Comparison of ENCODE assay signal across 8 cellular contexts in genomic region chr12:108857158-108857407, GRCh38. TPM values are rescaled to one million over a fixed set of nuclear protein-coding genes. Genes with fewer than 3 reads are reported as not detected.
DNase-seq lines count a peak whose midpoint lies in the region; ATAC-seq and TF ChIP-seq lines count a peak whose summit lies in the region.

No MANE protein-coding gene starts in this region.

- peaks cover 3% of the 10 kb centered on the region; the same call in 1 of the 2 replicates for H3F3A ChIP-seq in MM.1S (ENCODE audit: insufficient read depth, low read length)

- DNase-seq in MM.1S (no peak), neural crest cell (ENCODE audit: low read depth, low spot score) (no peak), NCI-H1417 (lab: John Stamatoyannopoulos, UW) (no peak), GDM1 (lab: John Stamatoyannopoulos, UW) (no peak), SW480 (ENCODE audit: low spot score) (no peak)

- H3K9ac ChIP-seq in MM.1S (ENCODE audit: low read length): peak overlapping the region; percentile 95
- peak overlapping the region; percentile 66 for H3K9ac ChIP-seq in endocrine pancreas (ENCODE audit: control insufficient read depth, insufficient read depth, low read length)

- peak overlapping the region; percentile 94 for H3K27ac Mint-ChIP-seq in neural crest cell (ENCODE audit: unreplicated experiment)

- peaks cover 17% of the 10 kb centered on the region for H3K36me3 Mint-ChIP-seq in neural crest cell (ENCODE audit: low read depth)

- H3K4me1 ChIP-seq in MM.1S (ENCODE audit: low read length) (peaks cover 19% of the 10 kb centered on the region), endocrine pancreas (ENCODE audit: control insufficient read depth, insufficient read depth, low read length) (no peaks in the 10 kb centered on the region)

- peaks cover 57% of the 10 kb centered on the region for H3K4me1 Mint-ChIP-seq in neural crest cell

- peak overlapping the region; percentile 100 for H3K4me3 ChIP-seq in MM.1S (ENCODE audit: low read length)
- peak overlapping the region; percentile 57 for H3K4me3 ChIP-seq in endocrine pancreas (ENCODE audit: control insufficient read depth, insufficient read depth, low read length)

- H3K9me3 ChIP-seq in MM.1S (replicated peaks; ENCODE audit: insufficient read depth, low read length) (no peaks in the 10 kb centered on the region), endocrine pancreas (ENCODE audit: control insufficient read depth, low read length) (no peaks in the 10 kb centered on the region)

- H3K27me3 ChIP-seq in MM.1S (replicated peaks; ENCODE audit: insufficient read depth, low read length) (no peaks in the 10 kb centered on the region), endocrine pancreas (ENCODE audit: control insufficient read depth, insufficient read depth, low read length) (no peaks in the 10 kb centered on the region)

- H3K27me3 Mint-ChIP-seq in neural crest cell (ENCODE audit: low read depth): peaks cover 14% of the 10 kb centered on the region

- peaks cover 3% of the 10 kb centered on the region for H3K9me3 Mint-ChIP-seq in neural crest cell

- peak overlapping the region; percentile 76 for H2AFZ ChIP-seq in MM.1S (ENCODE audit: low read length)

- peaks cover 48% of the 10 kb centered on the region for H3K79me2 ChIP-seq in MM.1S (ENCODE audit: low read length)

- H3K36me3 ChIP-seq in MM.1S (replicated peaks; ENCODE audit: insufficient read depth, low read length): no peaks in the 10 kb centered on the region
- no peaks in the 10 kb centered on the region for H3K36me3 ChIP-seq in endocrine pancreas (ENCODE audit: control insufficient read depth, insufficient read depth, low read length)

- no peaks in the 10 kb centered on the region for H3K9me2 ChIP-seq in MM.1S (replicated peaks; ENCODE audit: insufficient read depth, low read length)

- no peaks in the 10 kb centered on the region for H4K20me1 ChIP-seq in MM.1S (ENCODE audit: insufficient read depth, low read length)

- peak overlapping the region; percentile 99 for H3K4me2 ChIP-seq in MM.1S (ENCODE audit: low read depth, low read length)

- TF ChIP-seq CTCF in MM.1S (IDR thresholded peaks at IDR 0.05; ENCODE audit: low read length): no peak
- TF ChIP-seq CTCF in neural crest cell (conservative IDR thresholded peaks at IDR 0.05): no peak

- ATAC-seq in GM18858 (IDR thresholded peaks at IDR 0.05; ENCODE audit: unreplicated experiment) (peak; percentile 20), GM21447 (IDR thresholded peaks at IDR 0.05; ENCODE audit: unreplicated experiment) (no peak)

- peak overlapping the region; percentile 91 for H3K4me3 Mint-ChIP-seq in neural crest cell

- peak overlapping the region; percentile 42 for H3K27ac ChIP-seq in MM.1S (ENCODE audit: low read length)

RNA-seq across cellular contexts. Expression of gene SSH1, which starts 0.3 kb away (rescaled TPM):
- 32.9 and 34.3 TPM in 2 replicates for total RNA-seq in neural crest cell

RNA-seq across cellular contexts. Expression of gene DAO, which starts 22.8 kb away (rescaled TPM):
- total RNA-seq in neural crest cell: not detected in 2 replicates
